In the genomic region with DNA sequence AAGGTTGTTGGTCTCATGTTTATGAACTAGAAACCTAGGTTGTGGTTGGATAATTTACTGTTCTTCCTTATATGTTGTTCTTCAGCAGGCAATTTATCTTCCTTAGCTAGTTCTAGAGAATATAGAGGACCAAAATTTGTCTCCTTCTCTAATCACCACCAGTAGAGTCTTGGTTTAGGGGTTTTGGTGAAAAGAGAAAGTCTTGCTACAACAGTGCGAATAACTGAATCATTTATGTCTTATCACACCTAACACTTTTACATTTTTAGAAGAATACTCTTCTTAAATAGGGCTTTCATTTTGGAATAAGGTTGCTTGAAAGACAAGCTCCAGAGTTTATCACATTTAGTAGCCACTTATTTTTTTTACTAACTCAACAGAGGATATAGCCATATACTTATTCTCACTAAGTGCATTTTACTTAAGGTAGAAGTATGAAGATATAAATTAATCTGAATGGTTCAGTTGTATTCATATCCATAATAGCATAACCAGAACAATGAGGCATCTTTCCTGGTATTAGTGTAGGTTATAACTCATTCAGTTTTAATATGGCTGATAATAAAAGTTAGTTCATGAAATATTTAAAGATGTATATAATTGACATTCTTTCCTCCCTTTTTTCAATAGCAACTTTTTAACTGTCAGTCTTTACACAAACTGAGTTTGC, we compare ENCODE assay signal across 20 cellular contexts.
"Had no signal": no experiment of that assay in that cellular context is flagged by ENCODE, and none has a peak within 500 bp of the region (broad histone marks: within the 10 kb centered on the region; RNA-seq: fewer than 3 reads in every experiment).

No MANE protein-coding gene starts in this region.

- H3K4me3 Mint-ChIP-seq: activated CD4-positive, alpha-beta memory T cell treated with anti-CD3 and anti-CD28 coated beads, Interleukin-2, amount 10 ng/mL, durations not matched to agents 7 days and 5 days; activated naive CD4-positive, alpha-beta T cell treated with anti-CD3 and anti-CD28 coated beads for 36 hours; dendritic cell treated with granulocyte-macrophage colony-stimulating factor and Interleukin-4, amounts not matched to agents 40 ng/mL and 50 ng/mL, for 4 days; mesothelial cell of epicardium; neural crest cell; type B pancreatic cell had no signal

- ATAC-seq: esophagus mucosa, gastrocnemius medialis, left lung had no signal

- H3K27ac Mint-ChIP-seq: activated CD4-positive, alpha-beta memory T cell treated with anti-CD3 and anti-CD28 coated beads, Interleukin-2, amount 10 ng/mL, durations not matched to agents 7 days and 5 days; activated naive CD4-positive, alpha-beta T cell treated with anti-CD3 and anti-CD28 coated beads for 36 hours; activated T-helper 2 cell treated with anti-CD3 and anti-CD28 coated beads, Interferon-gamma antibody, Interleukin-2, Interleukin-4, amounts not matched to agents 10 μg/mL and 5 μg/mL and 100 μg/mL, durations not matched to agents 14 hours and 24 hours and 36 hours; dendritic cell treated with granulocyte-macrophage colony-stimulating factor and Interleukin-4, amounts not matched to agents 40 ng/mL and 50 ng/mL, for 4 days; mesothelial cell of epicardium; type B pancreatic cell had no signal

- H3K9me3 Mint-ChIP-seq: activated CD4-positive, alpha-beta memory T cell treated with anti-CD3 and anti-CD28 coated beads, Interleukin-2, amount 10 ng/mL, durations not matched to agents 7 days and 5 days; activated naive CD4-positive, alpha-beta T cell treated with anti-CD3 and anti-CD28 coated beads for 36 hours; activated T-helper 2 cell treated with anti-CD3 and anti-CD28 coated beads, Interferon-gamma antibody, Interleukin-2, Interleukin-4, amounts not matched to agents 10 μg/mL and 5 μg/mL and 100 μg/mL, durations not matched to agents 14 hours and 24 hours and 36 hours; dendritic cell treated with granulocyte-macrophage colony-stimulating factor and Interleukin-4, amounts not matched to agents 40 ng/mL and 50 ng/mL, for 4 days; mesothelial cell of epicardium; neural crest cell; type B pancreatic cell had no signal

- DNase-seq: activated CD4-positive, alpha-beta memory T cell treated with anti-CD3 and anti-CD28 coated beads, Interleukin-2, amount 10 ng/mL, durations not matched to agents 7 days and 5 days; activated CD4-positive, alpha-beta T cell treated with anti-CD3 and anti-CD28 coated beads for 4 hours; activated CD8-positive, alpha-beta memory T cell treated with anti-CD3 and anti-CD28 coated beads, Interleukin-2, amount 50 U/mL, for 4 hours; activated naive CD4-positive, alpha-beta T cell treated with anti-CD3 and anti-CD28 coated beads for 36 hours; amniotic stem cell; effector CD8-positive, alpha-beta T cell; gastrocnemius medialis; head of caudate nucleus; left lung; stimulated activated CD4-positive, alpha-beta T cell treated with anti-CD3 and anti-CD28 coated beads, Interleukin-12 subunit alpha, Interleukin-12 subunit beta, amount 100 ng/mL, for 4 hours; stimulated activated CD4-positive, alpha-beta T cell treated with anti-CD3 and anti-CD28 coated beads, Interleukin-1b, Interleukin-23, amount 100 ng/mL, for 48 hours; stomach; WERI-Rb-1 had no signal

- H3K27me3 Mint-ChIP-seq: activated CD4-positive, alpha-beta memory T cell treated with anti-CD3 and anti-CD28 coated beads, Interleukin-2, amount 10 ng/mL, durations not matched to agents 7 days and 5 days; dendritic cell treated with granulocyte-macrophage colony-stimulating factor and Interleukin-4, amounts not matched to agents 40 ng/mL and 50 ng/mL, for 4 days; progenitor cell of endocrine pancreas; type B pancreatic cell had no signal
